In the genomic region with DNA sequence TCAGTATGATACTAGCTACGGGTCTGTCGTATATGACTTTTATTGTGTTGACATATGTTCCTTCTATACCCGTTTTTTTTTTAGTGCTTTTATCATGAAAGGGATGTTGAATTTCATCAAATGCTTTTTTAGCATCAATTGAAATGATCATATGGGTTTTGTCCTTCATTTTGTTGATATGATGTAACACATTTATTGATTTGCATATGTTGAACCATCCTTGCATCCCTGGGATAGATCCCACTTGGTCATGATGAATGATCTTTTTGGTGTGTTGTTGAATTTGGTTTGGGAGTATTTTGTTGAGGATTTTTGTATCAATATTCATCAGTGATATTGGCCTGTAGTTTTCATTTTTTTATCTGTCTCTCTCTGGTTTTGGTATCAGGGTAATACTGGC, we compare ENCODE assay signal across 34 cellular contexts.
"Had no signal": no experiment of that assay in that cellular context is flagged by ENCODE, and none has a peak within 500 bp of the region (broad histone marks: within the 10 kb centered on the region; RNA-seq: fewer than 3 reads in every experiment).

No MANE protein-coding gene starts in this region.

- H3K27me3 ChIP-seq: MG63 had no signal

- H3K4me3 ChIP-seq: MG63 had no signal

- DNase-seq: Karpas-422, Kasumi-1, MG63, MM.1S, MV-4-11, NCI-H1048, NCI-H1092, NCI-H1092 treated with DMSO at 0.1 percent for 48 hours, NCI-H1105, NCI-H1105 treated with DMSO at 0.1 percent for 48 hours, NCI-H1417, NCI-H1417 treated with DMSO at 0.1 percent for 48 hours, NCI-H1436, NCI-H1436 treated with DMSO at 0.1 percent for 48 hours, NCI-H146, NCI-H1694, NCI-H1694 treated with DMSO at 0.1 percent for 48 hours, NCI-H187, NCI-H187 treated with DMSO at 0.1 percent for 48 hours, NCI-H1930, NCI-H2029, NCI-H2029 treated with DMSO at 0.1 percent for 48 hours, NCI-H2081, NCI-H2081 treated with DMSO at 0.1 percent for 48 hours, NCI-H2107, NCI-H2171, NCI-H2171 treated with DMSO at 0.1 percent for 48 hours, NCI-H2227 treated with DMSO at 0.1 percent for 48 hours, NCI-H226, NCI-H345, NCI-H446, NCI-H446 treated with DMSO at 0.1 percent for 48 hours, NCI-H510A, NCI-H510A treated with DMSO at 0.1 percent for 48 hours had no signal
